ENCODE assay signal across 14 cellular contexts in the genomic region with DNA sequence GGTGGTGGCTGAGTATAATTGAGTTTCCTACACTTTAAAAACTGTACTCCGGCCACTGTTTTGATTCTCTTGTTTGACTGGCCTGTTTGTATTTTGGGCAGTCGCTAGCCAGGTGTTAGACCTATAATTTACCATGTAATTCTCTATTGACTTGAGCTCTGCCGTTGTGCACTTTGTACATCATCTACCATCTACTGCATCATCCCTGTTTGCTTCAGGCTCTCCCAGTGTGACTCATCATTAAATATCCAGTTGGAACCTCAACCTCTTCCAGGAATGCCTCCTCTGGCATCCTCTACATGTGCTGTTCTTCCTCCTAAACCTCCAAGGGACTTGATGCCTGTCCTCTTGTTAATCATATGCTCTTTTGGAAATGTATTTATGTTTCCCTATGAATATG.
DNase-seq lines count a peak whose midpoint lies in the region; ATAC-seq, FAIRE-seq and TF ChIP-seq lines count a peak whose summit lies in the region.
"Had no signal": no experiment of that assay in that cellular context is flagged by ENCODE, and none has a peak within 500 bp of the region (broad histone marks: within the 10 kb centered on the region; RNA-seq: fewer than 3 reads in every experiment).

No MANE protein-coding gene starts in this region.

- no peak overlapping the region for H2BK20ac ChIP-seq in IMR-90 (ENCODE audit: low read depth, low read length)

- WGBS in IMR-90 (ENCODE audit: extremely low coverage in 2 of 2, insufficient read length in 1 of 2), 2 experiments: 100% methylated on average over 2 of the region's 3 CpGs; no CpG with 5 or more reads in 1 of the 2 experiments
- WGBS in testis, 2 donors: 97 to 100% methylated on average over 3 of the region's 3 CpGs

- peaks cover 3 to 12% of the 10 kb centered on the region in 2 experiments; a peak in 3 of 4 replicates for H3K79me1 ChIP-seq in IMR-90 (ENCODE audit: low read depth in 1 of 2, low read length in 2 of 2)

- no peaks in the 10 kb centered on the region for H3K4me1 ChIP-seq in IMR-90 (ENCODE audit: control insufficient read depth, insufficient read depth, low read length)
- peaks cover 3% of the 10 kb centered on the region for H3K4me1 ChIP-seq in keratinocyte (ENCODE audit: control insufficient read depth, extremely low read depth, insufficient read depth, low read length)
- H3K4me1 ChIP-seq in testis: no peaks in the 10 kb centered on the region

- H2BK120ac ChIP-seq in IMR-90 (ENCODE audit: low read depth, low read length): no peak overlapping the region

- peaks cover 5% of the 10 kb centered on the region for H3K79me2 ChIP-seq in keratinocyte (ENCODE audit: control insufficient read depth, insufficient read depth, low read length)

- H3K56ac ChIP-seq in IMR-90 (ENCODE audit: extremely low read depth, insufficient read depth, low read length): no peak overlapping the region

- BruUV-seq in IMR-90 (replicated peaks; lab: Mats Ljungman, UMichigan): no TSS peak

- peak; percentile 76 for FAIRE-seq in keratinocyte (lab: Jason Lieb, UNC)
- FAIRE-seq: H1, K562 had no signal

- no peak overlapping the region for H4K5ac ChIP-seq in IMR-90 (ENCODE audit: low read depth, low read length)

- H2BK15ac ChIP-seq in IMR-90 (ENCODE audit: low read depth, low read length): no peak overlapping the region

- intact Hi-C loops in IMR-90 (cut with micrococcal nuclease) (no loop called here), testis (cut with DNase I; ENCODE audit: low total_unique reads) (no loop called here)

- H3K27ac ChIP-seq in IMR-90 (ENCODE audit: insufficient read depth, low read length): no peak overlapping the region
- H3K27ac ChIP-seq in keratinocyte (ENCODE audit: control insufficient read depth, insufficient read depth, low read length): no peak overlapping the region
- no peak overlapping the region for H3K27ac ChIP-seq in testis
- H3K27ac ChIP-seq: brain microvascular endothelial cell had no signal

- no peak overlapping the region for H3K4me3 ChIP-seq in IMR-90 (ENCODE audit: insufficient read depth, low read depth, low read length)
- no peak overlapping the region for H3K4me3 ChIP-seq in keratinocyte (ENCODE audit: control insufficient read depth in 2 of 3, extremely low read depth in 1 of 3, insufficient read depth in 2 of 3, low read depth in 1 of 3, low read length in 3 of 3)
- H3K4me3 ChIP-seq in testis: no peak overlapping the region
- H3K4me3 ChIP-seq: K562 had no signal

- dilution Hi-C loops in IMR-90 (cut with HindIII; ENCODE audit: low sequenced_read_pairs, unreplicated experiment): no loop called here
- dilution Hi-C loops in keratinocyte (cut with MboI; ENCODE audit: extremely low pct_ligation_motif_present, low sequenced_read_pairs): no loop called here

- TF ChIP-seq CTCF in IMR-90 (conservative IDR thresholded peaks at IDR 0.05; ENCODE audit: low read depth, low read length) (no peak), keratinocyte (optimal IDR thresholded peaks at IDR 0.05 in 1 of 3, IDR thresholded peaks at IDR 0.05 in 1 of 3, conservative IDR thresholded peaks at IDR 0.05 in 1 of 3; ENCODE audit: extremely low read depth in 1 of 3, insufficient read depth in 2 of 3, low read length in 3 of 3) (no peak), testis (IDR thresholded peaks at IDR 0.05) (no peak)

- H3K27me3 ChIP-seq in IMR-90 (ENCODE audit: control insufficient read depth, insufficient read depth, low read length): no peaks in the 10 kb centered on the region
- H3K27me3 ChIP-seq in keratinocyte (ENCODE audit: control insufficient read depth, extremely low read depth, insufficient read depth, low read length): no peaks in the 10 kb centered on the region
- H3K27me3 ChIP-seq in testis: no peaks in the 10 kb centered on the region
- H3K27me3 ChIP-seq: brain microvascular endothelial cell had no signal

- H3K23ac ChIP-seq in IMR-90 (ENCODE audit: low read depth, low read length): no peak overlapping the region

- no peaks in the 10 kb centered on the region; the same call in 1 of the 2 replicates for H4K20me1 ChIP-seq in IMR-90 (ENCODE audit: insufficient read depth, low read length)
- H4K20me1 ChIP-seq in keratinocyte (ENCODE audit: control insufficient read depth, extremely low read depth, insufficient read depth, low read length): peaks cover 5% of the 10 kb centered on the region

- no peak overlapping the region for H3K18ac ChIP-seq in IMR-90 (ENCODE audit: low read depth, low read length)

- ATAC-seq in IMR-90 (ENCODE audit: low read depth) (peak; percentile 69), HG03342 (IDR thresholded peaks at IDR 0.05; ENCODE audit: unreplicated experiment) (no peak)
- ATAC-seq: K562 had no signal

- H4K8ac ChIP-seq in IMR-90 (ENCODE audit: low read depth in 2 of 2, low read length in 2 of 2): no peak overlapping the region

- H3K9ac ChIP-seq in IMR-90 (ENCODE audit: low read depth, low read length): no peak overlapping the region
- H3K9ac ChIP-seq in keratinocyte (ENCODE audit: control insufficient read depth, extremely low read depth, insufficient read depth, low read length): no peak overlapping the region

- TF ChIP-seq POLR2A in IMR-90 (IDR thresholded peaks at IDR 0.05; ENCODE audit: low read depth, low read length) (no peak), testis (IDR thresholded peaks at IDR 0.05) (no peak)

- H2AFZ ChIP-seq in IMR-90 (replicated peaks; ENCODE audit: low read length, poor library complexity) (no peak overlapping the region), keratinocyte (ENCODE audit: control insufficient read depth, low read length) (no peak overlapping the region)

- H3K9me1 ChIP-seq in IMR-90 (ENCODE audit: insufficient read depth, low read length) (no peaks in the 10 kb centered on the region), keratinocyte (ENCODE audit: control insufficient read depth, extremely low read depth, insufficient read depth, low read length) (no peaks in the 10 kb centered on the region)

- no peak overlapping the region for H2BK5ac ChIP-seq in IMR-90 (ENCODE audit: low read depth, low read length, poor library complexity, severe bottlenecking)

- H3K36me3 ChIP-seq in IMR-90 (ENCODE audit: control insufficient read depth, insufficient read depth, low read length): no peaks in the 10 kb centered on the region
- H3K36me3 ChIP-seq in keratinocyte (ENCODE audit: control insufficient read depth in 2 of 2, extremely low read depth in 1 of 2, insufficient read depth in 2 of 2, low read length in 2 of 2): no peaks in the 10 kb centered on the region
- H3K36me3 ChIP-seq in testis (ENCODE audit: low read depth, missing control alignments): no peaks in the 10 kb centered on the region
- H3K36me3 ChIP-seq: brain microvascular endothelial cell had no signal

- no peak overlapping the region for H4K91ac ChIP-seq in IMR-90 (ENCODE audit: insufficient read depth, low read depth, low read length)

- H3K4ac ChIP-seq in IMR-90 (ENCODE audit: low read depth, low read length): no peak overlapping the region

- no peak for TF ChIP-seq RAD21 in IMR-90 (IDR thresholded peaks at IDR 0.05; ENCODE audit: low read length)

- CTCF ChIA-PET in IMR-90 (lab: Yijun Ruan, JAX): no interaction called here

- POLR2A ChIA-PET in IMR-90 (lab: Charles Lee; ENCODE audit: unreplicated experiment): no interaction called here

- in situ Hi-C loops in IMR-90 (cut with MboI; ENCODE audit: low sequenced_read_pairs): no loop called here

- no peak overlapping the region for H3K4me2 ChIP-seq in IMR-90 (ENCODE audit: low read depth, low read length)
- no peak overlapping the region for H3K4me2 ChIP-seq in keratinocyte (ENCODE audit: control insufficient read depth, extremely low read depth, insufficient read depth, low read depth, low read length)

- H3K9me3 ChIP-seq in IMR-90 (ENCODE audit: control insufficient read depth, insufficient read depth, low read length) (no peaks in the 10 kb centered on the region), keratinocyte (ENCODE audit: control insufficient read depth, low read depth, low read length) (no peaks in the 10 kb centered on the region), testis (no peaks in the 10 kb centered on the region)

- peak; percentile 74 for DNase-seq in AG20443 (ENCODE audit: low spot score)
- peak; percentile 60 for DNase-seq in IMR-90
- DNase-seq in SW480 (ENCODE audit: low spot score): peak; percentile 7
- no peak for DNase-seq in keratinocyte (ENCODE audit: low read depth, low spot score)
- no peak for DNase-seq in testis
- no peak for DNase-seq in HuH-7.5 (ENCODE audit: low spot score)
- no peak for DNase-seq in activated CD4-positive, alpha-beta T cell treated with anti-CD3 and anti-CD28 coated beads, Interleukin-2, amount 50 U/mL, for 1 hour
- DNase-seq: activated CD4-positive, CD25-positive, alpha-beta regulatory T cell; activated T-cell treated with anti-CD3 and anti-CD28 coated beads, Interleukin-2, amount 50 U/mL, for 1 hour; brain microvascular endothelial cell; islet precursor cell had no signal

- H3K14ac ChIP-seq in IMR-90 (replicated peaks; ENCODE audit: low read depth, low read length): no peak overlapping the region

- no peak overlapping the region for H2AK5ac ChIP-seq in IMR-90 (ENCODE audit: low read depth, low read length)

- no peak overlapping the region for H2AK9ac ChIP-seq in IMR-90 (replicated peaks; ENCODE audit: low read depth, low read length, poor library complexity)

TF ChIP-seq in IMR-90, 13 proteins besides CTCF, POLR2A, EP300 and RAD21:
- TF ChIP-seq RCOR1 (IDR thresholded peaks at IDR 0.05; ENCODE audit: insufficient replicate concordance, low read length) (no peak), CHD1 (IDR thresholded peaks at IDR 0.05; ENCODE audit: low read depth, low read length) (no peak), NFE2L2 (IDR thresholded peaks at IDR 0.05; ENCODE audit: low read depth, low read length) (peak; percentile 35; the same call in 1 of the 2 replicates)

Comparison
In these comparisons a context has a peak if more than half of its experiments do, and no peak if none do; other contexts are left out.
1. DNase-seq: peak in AG20443 (single experiment), IMR-90 (single experiment) and SW480 (single experiment); none in keratinocyte (single experiment), testis (single experiment), HuH-7.5 (single experiment) and activated CD4-positive, alpha-beta T cell treated with anti-CD3 and anti-CD28 coated beads, Interleukin-2, amount 50 U/mL, for 1 hour (single experiment).